ENCODE assay signal across 8 cellular contexts in genomic region chr1:228416217-228416971, GRCh38. TPM values are rescaled to one million over a fixed set of nuclear protein-coding genes. Genes with fewer than 3 reads are reported as not detected.
DNase-seq lines count a peak whose midpoint lies in the region; ATAC-seq, FAIRE-seq and TF ChIP-seq lines count a peak whose summit lies in the region.

Gene TRIM17 (minus strand): TSS chr1:228416861. CDS start chr1:228415072, 1,789 bp downstream.

- H3K36me3 Mint-ChIP-seq in T-helper 1 cell treated with Interleukin-12 subunit alpha and Interleukin-12 subunit beta and Interleukin-4 antibody, amounts not matched to agents 30 μg/mL and 1 μg/mL, for 36 hours (ENCODE audit: low read depth) = peaks cover 15% of the 10 kb centered on the region
- no peaks in the 10 kb centered on the region for H3K36me3 Mint-ChIP-seq in stimulated activated naive CD8-positive, alpha-beta T cell treated with anti-CD3 and anti-CD28 coated beads, Interleukin-15, Interleukin-2, amounts not matched to agents 100 ng/mL and 50 ng/mL, for 24 hours (ENCODE audit: low read depth)

- TF ChIP-seq EP300 in HepG2 (IDR thresholded peaks at IDR 0.05; ENCODE audit: low read depth in 2 of 2, low read length in 2 of 2) (no peak), HepG2 (CRISPR knock-in tag; IDR thresholded peaks at IDR 0.05; ENCODE audit: borderline replicate concordance) (no peak)

- FAIRE-seq in HepG2 (lab: Jason Lieb, UNC) = no peak

- intact Hi-C loops in colonic mucosa (cut with DNase I) = no loop called here
- intact Hi-C loops in HepG2 (cut with micrococcal nuclease; ENCODE audit: unreplicated experiment) = no loop called here

- BruUV-seq in HepG2 (replicated peaks; lab: Mats Ljungman, UMichigan) = no TSS peak

- no peaks in the 10 kb centered on the region for H3K9me3 Mint-ChIP-seq in T-helper 1 cell treated with Interleukin-12 subunit alpha and Interleukin-12 subunit beta and Interleukin-4 antibody, amounts not matched to agents 30 μg/mL and 1 μg/mL, for 36 hours
- no peaks in the 10 kb centered on the region for H3K9me3 Mint-ChIP-seq in stimulated activated naive CD8-positive, alpha-beta T cell treated with anti-CD3 and anti-CD28 coated beads, Interleukin-15, Interleukin-2, amounts not matched to agents 100 ng/mL and 50 ng/mL, for 24 hours

- H3K79me2 ChIP-seq in HepG2 (ENCODE audit: insufficient read depth, low read length) = no peaks in the 10 kb centered on the region

- H3K4me1 ChIP-seq in colonic mucosa (peaks cover 5% of the 10 kb centered on the region), HepG2 (ENCODE audit: insufficient read depth, low read length) (peaks cover 24% of the 10 kb centered on the region)

- no peaks in the 10 kb centered on the region for H3K9me3 ChIP-seq in colonic mucosa
- H3K9me3 ChIP-seq in HepG2 (ENCODE audit: low read length) = no peaks in the 10 kb centered on the region

- H3K4me3 ChIP-seq in colonic mucosa (peak within 1 kb of the TSS; percentile 31), HepG2 (replicated peaks in 1 of 3; ENCODE audit: insufficient read depth in 1 of 3, low read depth in 2 of 3, low read length in 3 of 3) (peak within 1 kb of the TSS; percentile 40 to 69 (median 55); a peak in 5 of 6 replicates)

- no peak within 1 kb of the TSS for H2AFZ ChIP-seq in HepG2 (ENCODE audit: low read length)

- no peaks in the 10 kb centered on the region for H3K36me3 ChIP-seq in colonic mucosa
- H3K36me3 ChIP-seq in HepG2 (replicated peaks in 1 of 2; ENCODE audit: control insufficient read depth in 1 of 2, insufficient read depth in 2 of 2, low read length in 2 of 2) = no peaks in the 10 kb centered on the region

- no peak for TF ChIP-seq POLR2A in HepG2 (IDR thresholded peaks at IDR 0.05; ENCODE audit: insufficient read depth in 1 of 2, low read depth in 2 of 2, low read length in 2 of 2)

- H3K27me3 ChIP-seq in colonic mucosa (peaks cover 7% of the 10 kb centered on the region), HepG2 (ENCODE audit: control insufficient read depth in 1 of 2, insufficient read depth in 2 of 2, low read length in 2 of 2) (peaks cover 0 to 6% of the 10 kb centered on the region in 2 experiments; a peak in 2 of 5 replicates)

- H3K27me3 Mint-ChIP-seq in T-helper 1 cell treated with Interleukin-12 subunit alpha and Interleukin-12 subunit beta and Interleukin-4 antibody, amounts not matched to agents 30 μg/mL and 1 μg/mL, for 36 hours (ENCODE audit: low read depth) = peaks cover 32% of the 10 kb centered on the region
- H3K27me3 Mint-ChIP-seq in stimulated activated naive CD8-positive, alpha-beta T cell treated with anti-CD3 and anti-CD28 coated beads, Interleukin-15, Interleukin-2, amounts not matched to agents 100 ng/mL and 50 ng/mL, for 24 hours = peaks cover 19% of the 10 kb centered on the region

- H3K4me3 Mint-ChIP-seq in T-helper 1 cell treated with Interleukin-12 subunit alpha and Interleukin-12 subunit beta and Interleukin-4 antibody, amounts not matched to agents 30 μg/mL and 1 μg/mL, for 36 hours = peak within 1 kb of the TSS; percentile 86
- peak within 1 kb of the TSS; percentile 63 for H3K4me3 Mint-ChIP-seq in stimulated activated naive CD8-positive, alpha-beta T cell treated with anti-CD3 and anti-CD28 coated beads, Interleukin-15, Interleukin-2, amounts not matched to agents 100 ng/mL and 50 ng/mL, for 24 hours

- TF ChIP-seq RAD21 in HepG2 (CRISPR knock-in tag; IDR thresholded peaks at IDR 0.05) = no peak

- CTCF ChIA-PET in HepG2 (lab: Yijun Ruan, JAX; ENCODE audit: low intra/inter-chr PET ratio, low total read pairs) = no interaction called here

- in situ Hi-C loops in HepG2 (cut with HindIII; ENCODE audit: extremely low pct_ligation_motif_present, low pct_unique_long_range_greater_than_20kb) = no loop called here

- ATAC-seq in GM19351 (IDR thresholded peaks at IDR 0.05; ENCODE audit: unreplicated experiment) (peak; percentile 60), HepG2 (peak; percentile 94), HG03108 (IDR thresholded peaks at IDR 0.05; ENCODE audit: unreplicated experiment) (no peak), HG03565 (IDR thresholded peaks at IDR 0.05; ENCODE audit: unreplicated experiment) (no peak)

- peaks cover 17% of the 10 kb centered on the region for H3K4me1 Mint-ChIP-seq in T-helper 1 cell treated with Interleukin-12 subunit alpha and Interleukin-12 subunit beta and Interleukin-4 antibody, amounts not matched to agents 30 μg/mL and 1 μg/mL, for 36 hours (ENCODE audit: low read depth)
- H3K4me1 Mint-ChIP-seq in stimulated activated naive CD8-positive, alpha-beta T cell treated with anti-CD3 and anti-CD28 coated beads, Interleukin-15, Interleukin-2, amounts not matched to agents 100 ng/mL and 50 ng/mL, for 24 hours (ENCODE audit: low read depth) = peaks cover 11% of the 10 kb centered on the region

- no peak for DNase-seq in colonic mucosa
- peak; percentile 42 for DNase-seq in HepG2 (ENCODE audit: low spot score)
- DNase-seq in A172 (ENCODE audit: low spot score) = no peak

- 5% methylated on average over 22 of the region's 59 CpGs for WGBS in HepG2 (ENCODE audit: low lambda C conversion rate)

- no peaks in the 10 kb centered on the region for H4K20me1 ChIP-seq in HepG2 (ENCODE audit: insufficient read depth, low read length)

- TF ChIP-seq CTCF in colonic mucosa (IDR thresholded peaks at IDR 0.05) = peak; percentile 20
- TF ChIP-seq CTCF in HepG2 (CRISPR knock-in tag; IDR thresholded peaks at IDR 0.05) = peak; percentile 53

- H3K4me2 ChIP-seq in HepG2 (ENCODE audit: low read depth, low read length) = peak within 1 kb of the TSS; percentile 82

- H3K27ac ChIP-seq in colonic mucosa (no peak within 1 kb of the TSS), HepG2 (ENCODE audit: extremely low read length, insufficient read depth, low read length) (no peak within 1 kb of the TSS)

- POLR2A ChIA-PET in HepG2 (lab: Yijun Ruan, JAX) = no interaction called here

- peak within 1 kb of the TSS; percentile 74 for H3K27ac Mint-ChIP-seq in T-helper 1 cell treated with Interleukin-12 subunit alpha and Interleukin-12 subunit beta and Interleukin-4 antibody, amounts not matched to agents 30 μg/mL and 1 μg/mL, for 36 hours
- H3K27ac Mint-ChIP-seq in stimulated activated naive CD8-positive, alpha-beta T cell treated with anti-CD3 and anti-CD28 coated beads, Interleukin-15, Interleukin-2, amounts not matched to agents 100 ng/mL and 50 ng/mL, for 24 hours = no peak within 1 kb of the TSS

- H3K9ac ChIP-seq in colonic mucosa (ENCODE audit: low read depth in 2 of 2, low read length in 2 of 2) (peak within 1 kb of the TSS in 1 of 2 donors; percentile 8), HepG2 (ENCODE audit: insufficient read depth, low read depth, low read length) (peak within 1 kb of the TSS; percentile 34; the same call in 1 of the 2 replicates)

TF ChIP-seq in HepG2, 621 proteins besides CTCF, POLR2A, EP300 and RAD21 (continues in another document):
- TF ChIP-seq ZNF580 (CRISPR knock-in tag; IDR thresholded peaks at IDR 0.05; ENCODE audit: borderline replicate concordance, low read depth) = peak; percentile 37; the same call in 1 of the 2 replicates
- no peak for TF ChIP-seq CBX1 (IDR thresholded peaks at IDR 0.05; ENCODE audit: low read depth)
- no peak for TF ChIP-seq MAZ (IDR thresholded peaks at IDR 0.05; ENCODE audit: borderline replicate concordance, low read depth, low read length)
- TF ChIP-seq MAZ (CRISPR knock-in tag; IDR thresholded peaks at IDR 0.05; ENCODE audit: low read depth) = 0 out of 2 replicates have a peak, but pooled peaks have one; percentile 62

RNA-seq across cellular contexts. Expression of gene TRIM17, which starts in this region (rescaled TPM):
- total RNA-seq in colonic mucosa = under 1 TPM in 1 of 2 donors, not detected in 1; 0.21 TPM
- total RNA-seq in HepG2 (2016; rRNA removed; fragmentation: Illumina TruSeq; extraction: Trizol) = 0.64 TPM in 1 of 2 replicates, not detected in the other
- not detected in 2 replicates for total RNA-seq in HepG2 (2016; cell fraction: cytosol; rRNA removed; fragmentation: Illumina TruSeq; extraction: Trizol; ENCODE audit: low read depth)
- total RNA-seq in HepG2 (2016; cell fraction: insoluble cytoplasmic fraction; rRNA removed; fragmentation: Illumina TruSeq; extraction: Trizol) = 0.10 and 0.45 TPM in 2 replicates
- total RNA-seq in HepG2 (2016; cell fraction: membrane; rRNA removed; fragmentation: Illumina TruSeq; extraction: Trizol) = not detected in 2 replicates
- total RNA-seq in HepG2 (2016; cell fraction: nucleus; rRNA removed; fragmentation: Illumina TruSeq; extraction: Trizol) = 0.72 and 0.81 TPM in 2 replicates
- polyA plus RNA-seq in HepG2 (2011; rRNA removed) = 0.22 and 0.32 TPM in 2 replicates
- polyA plus RNA-seq in HepG2 (2011; cell fraction: cytosol; rRNA removed) = 0.10 and 0.11 TPM in 2 replicates
- polyA plus RNA-seq in HepG2 (2011; cell fraction: nucleus; rRNA removed) = 1.6 and 1.9 TPM in 2 replicates
- polyA plus RNA-seq in HepG2 (2012) = 0.24 and 0.27 TPM in 2 replicates
- not detected in 2 replicates for polyA plus RNA-seq in HepG2 (2016; cell fraction: cytosol; fragmentation: Illumina TruSeq; extraction: Trizol; ENCODE audit: low read depth)
- polyA plus RNA-seq in HepG2 (2016; cell fraction: insoluble cytoplasmic fraction; fragmentation: Illumina TruSeq; extraction: Trizol; ENCODE audit: low read depth) = 0.14 and 0.22 TPM in 2 replicates
- polyA plus RNA-seq in HepG2 (2016; cell fraction: membrane; fragmentation: Illumina TruSeq; extraction: Trizol; ENCODE audit: low read depth) = not detected in 2 replicates
- 1.2 and 1.4 TPM in 2 replicates for polyA plus RNA-seq in HepG2 (2016; cell fraction: nucleus; fragmentation: Illumina TruSeq; extraction: Trizol; ENCODE audit: insufficient read depth, low read depth)
- 0.58 TPM in 1 of 2 replicates, not detected in the other for polyA minus RNA-seq in HepG2 (2011; rRNA and poly(A)+ RNA removed; ENCODE audit: low replicate concordance)
- polyA minus RNA-seq in HepG2 (2011; cell fraction: cytosol; rRNA and poly(A)+ RNA removed) = not detected in 2 replicates
- 0.64 and 0.75 TPM in 2 replicates for polyA minus RNA-seq in HepG2 (2011; cell fraction: nucleus; rRNA and poly(A)+ RNA removed)
- not detected in 2 replicates for total RNA-seq in A172 (2014; rRNA removed; shearing (Covaris generic))

Comparison
In these comparisons a context has a peak if more than half of its experiments do, and no peak if none do; other contexts are left out.
1. ATAC-seq: peak in GM19351 (single experiment) and HepG2 (single experiment); none in HG03108 (single experiment) and HG03565 (single experiment).